In genomic region chr15:78024883-78025282, GRCh38 we compare ENCODE assay signal across 1 cellular context.
TF ChIP-seq lines count a peak whose summit lies in the region.

No MANE protein-coding gene starts in this region.

TF ChIP-seq in GM23338, 12 proteins besides CTCF, POLR2A, EP300 and RAD21 (continued from another document):
- TF ChIP-seq ZNF462 (CRISPR knock-in tag; IDR thresholded peaks at IDR 0.05) (no peak), NANOG (IDR thresholded peaks at IDR 0.05; ENCODE audit: borderline replicate concordance) (no peak), EZH2phosphoT487 (IDR thresholded peaks at IDR 0.05; ENCODE audit: unreplicated experiment) (no peak), EZH2 (IDR thresholded peaks at IDR 0.05; ENCODE audit: low read depth, unreplicated experiment) (no peak), ZNF114 (CRISPR knock-in tag; IDR thresholded peaks at IDR 0.05) (no peak), CREB1 (CRISPR knock-in tag; IDR thresholded peaks at IDR 0.05; ENCODE audit: low read depth) (no peak)
